ENCODE assay signal across 1 cellular context in the genomic region with DNA sequence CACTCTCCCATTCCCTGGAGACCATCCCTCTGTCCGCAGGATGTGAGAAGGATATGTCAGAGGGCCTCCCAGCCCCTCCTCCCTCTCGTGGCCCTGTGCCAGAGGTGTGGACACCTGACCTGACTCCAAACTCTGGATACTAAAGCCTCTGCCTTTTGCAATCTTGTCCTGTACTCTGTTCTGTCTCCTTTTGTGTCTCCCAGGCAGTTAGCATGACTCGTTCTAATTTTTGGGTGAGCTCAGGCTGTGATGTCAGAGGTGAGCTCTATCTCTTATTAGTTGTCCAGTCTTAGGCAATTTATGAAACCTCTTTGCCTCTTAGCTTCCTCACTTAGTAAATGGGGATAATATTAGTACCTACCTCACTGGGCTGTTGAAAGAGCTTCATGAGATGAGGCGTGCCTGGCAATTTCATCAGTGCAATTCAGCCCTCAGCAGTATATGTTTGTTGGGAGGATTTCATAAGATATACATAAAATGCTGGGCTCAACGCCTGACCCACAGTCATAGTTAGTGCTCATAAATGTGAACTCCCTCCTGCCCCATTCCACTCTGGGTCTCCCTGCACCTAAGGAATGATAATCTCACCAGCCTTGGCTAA.
TF ChIP-seq lines count a peak whose summit lies in the region.

No MANE protein-coding gene starts in this region.

TF ChIP-seq in HepG2, 621 proteins besides CTCF, POLR2A, EP300 and RAD21:
- TF ChIP-seq TSC22D2 (CRISPR knock-in tag; IDR thresholded peaks at IDR 0.05; ENCODE audit: borderline replicate concordance), result no peak
